In genomic region chr12:22283508-22283907, GRCh38 we compare ENCODE assay signal across 21 cellular contexts. TPM values are rescaled to one million over a fixed set of nuclear protein-coding genes. Genes with fewer than 3 reads are reported as not detected.
DNase-seq lines count a peak whose midpoint lies in the region; ATAC-seq and TF ChIP-seq lines count a peak whose summit lies in the region.
"Had no signal": no experiment of that assay in that cellular context is flagged by ENCODE, and none has a peak within 500 bp of the region (broad histone marks: within the 10 kb centered on the region; RNA-seq: fewer than 3 reads in every experiment).

No MANE protein-coding gene starts in this region.

- no peak overlapping the region for H2AFZ ChIP-seq in PC-3 (ENCODE audit: low read length)
- H2AFZ ChIP-seq: parathyroid adenoma had no signal

- H3K27ac ChIP-seq in PC-3 (ENCODE audit: low read length) (peak overlapping the region; percentile 12; the same call in 1 of the 2 replicates), layer of hippocampus (ENCODE audit: low read depth, low read length) (peak overlapping the region; percentile 22), temporal lobe (ENCODE audit: low read depth, low read length) (peak overlapping the region; percentile 18)
- H3K27ac ChIP-seq: C4-2B, parathyroid adenoma had no signal

- no peaks in the 10 kb centered on the region for H3K9me2 ChIP-seq in PC-3 (replicated peaks; ENCODE audit: low read length)

- H3K4me3 ChIP-seq in PC-3 (ENCODE audit: low read length), result no peak overlapping the region
- no peak overlapping the region for H3K4me3 ChIP-seq in cardiac fibroblast (replicated peaks in 1 of 2; ENCODE audit: low read depth in 2 of 2, low read length in 2 of 2)

- no peak overlapping the region for H3K9ac ChIP-seq in PC-3 (ENCODE audit: low read length)
- H3K9ac ChIP-seq: parathyroid adenoma had no signal

- H3K9me3 ChIP-seq in PC-3 (ENCODE audit: low read length), result no peaks in the 10 kb centered on the region

- CTCF ChIA-PET in PC-3 (lab: Charles Lee), result no interaction called here
- CTCF ChIA-PET in activated CD4-positive, alpha-beta T cell treated with anti-CD3 and anti-CD28 coated beads, Interleukin-2, amount 10 ng/mL, durations not matched to agents 7 days and 5 days (lab: Charles Lee), result interaction anchor here (0.9 kb wide), 1 partner anchor 52 kb away, joined by 3 read pairs; no protein-coding TSS in a partner anchor

- H3K27me3 ChIP-seq in PC-3 (ENCODE audit: low read length) (no peaks in the 10 kb centered on the region), layer of hippocampus (ENCODE audit: control insufficient read depth, insufficient read depth, low read length) (no peaks in the 10 kb centered on the region)

- H3K79me2 ChIP-seq in PC-3 (ENCODE audit: low read length), result no peaks in the 10 kb centered on the region
- H3K79me2 ChIP-seq: parathyroid adenoma had no signal

- intact Hi-C loops in PC-3 (cut with micrococcal nuclease), result no loop called here

- no peaks in the 10 kb centered on the region for H3K36me3 Mint-ChIP-seq in activated CD4-positive, alpha-beta T cell treated with anti-CD3 and anti-CD28 coated beads, Interleukin-2, amount 10 ng/mL, durations not matched to agents 7 days and 5 days (ENCODE audit: low read depth)

- H4K20me1 ChIP-seq in PC-3 (ENCODE audit: low read length), result no peaks in the 10 kb centered on the region

- H3K4me2 ChIP-seq in PC-3 (ENCODE audit: low read length), result peak overlapping the region; percentile 70; the same call in 1 of the 2 replicates

- H3K9me3 Mint-ChIP-seq in activated CD4-positive, alpha-beta T cell treated with anti-CD3 and anti-CD28 coated beads, Interleukin-2, amount 10 ng/mL, durations not matched to agents 7 days and 5 days, result no peaks in the 10 kb centered on the region
- H3K9me3 Mint-ChIP-seq: activated naive CD4-positive, alpha-beta T cell treated with anti-CD3 and anti-CD28 coated beads for 36 hours; effector memory CD8-positive, alpha-beta T cell; stimulated activated naive CD8-positive, alpha-beta T cell treated with anti-CD3 and anti-CD28 coated beads, Interleukin-15, Interleukin-2, amounts not matched to agents 100 ng/mL and 50 ng/mL, for 24 hours had no signal

- peaks cover 8% of the 10 kb centered on the region for H3K4me1 Mint-ChIP-seq in activated CD4-positive, alpha-beta T cell treated with anti-CD3 and anti-CD28 coated beads, Interleukin-2, amount 10 ng/mL, durations not matched to agents 7 days and 5 days

- no peaks in the 10 kb centered on the region for H3K27me3 Mint-ChIP-seq in activated CD4-positive, alpha-beta T cell treated with anti-CD3 and anti-CD28 coated beads, Interleukin-2, amount 10 ng/mL, durations not matched to agents 7 days and 5 days
- H3K27me3 Mint-ChIP-seq: effector memory CD8-positive, alpha-beta T cell had no signal

- peaks cover 19% of the 10 kb centered on the region for H3K4me1 ChIP-seq in PC-3 (ENCODE audit: insufficient read depth, low read length)
- H3K4me1 ChIP-seq: parathyroid adenoma had no signal

- no peaks in the 10 kb centered on the region for H3F3A ChIP-seq in PC-3 (ENCODE audit: low read length, unreplicated experiment)

- DNase-seq in PC-3 (no peak), cardiac fibroblast (ENCODE audit: low read depth in 2 of 2) (no peak), left lobe of liver (ENCODE audit: low spot score) (no peak), DMS79 (lab: John Stamatoyannopoulos, UW) (no peak), iPS-NIHi7 (ENCODE audit: extremely low spot score) (no peak)
- no peak for DNase-seq in activated CD4-positive, alpha-beta T cell treated with anti-CD3 and anti-CD28 coated beads, Interleukin-2, amount 10 ng/mL, durations not matched to agents 7 days and 5 days
- DNase-seq: activated CD4-positive, alpha-beta T cell treated with anti-CD3 and anti-CD28 coated beads for 48 hours; activated naive CD4-positive, alpha-beta T cell treated with anti-CD3 and anti-CD28 coated beads for 36 hours; effector memory CD8-positive, alpha-beta T cell; Karpas-422; NCI-H1417 treated with DMSO at 0.1 percent for 48 hours; NCI-H2227 treated with DMSO at 0.1 percent for 48 hours; NK-92 treated with Interleukin-12 subunit alpha and Interleukin-12 subunit beta, amount 100 ng/mL, for 24 hours; SIG-M5; stimulated activated CD4-positive, alpha-beta T cell treated with anti-CD3 and anti-CD28 coated beads, Interleukin-15, amount 100 ng/mL, for 24 hours; T-helper 9 cell had no signal

- H3K27ac Mint-ChIP-seq in activated CD4-positive, alpha-beta T cell treated with anti-CD3 and anti-CD28 coated beads, Interleukin-2, amount 10 ng/mL, durations not matched to agents 7 days and 5 days, result no peak overlapping the region
- H3K27ac Mint-ChIP-seq: activated naive CD4-positive, alpha-beta T cell treated with anti-CD3 and anti-CD28 coated beads for 36 hours; effector memory CD8-positive, alpha-beta T cell; stimulated activated naive CD8-positive, alpha-beta T cell treated with anti-CD3 and anti-CD28 coated beads, Interleukin-15, Interleukin-2, amounts not matched to agents 100 ng/mL and 50 ng/mL, for 24 hours had no signal

- ATAC-seq in PC-3 (no peak), left lobe of liver (no peak)
- ATAC-seq: effector memory CD8-positive, alpha-beta T cell had no signal

- no peak overlapping the region for H3K4me3 Mint-ChIP-seq in activated CD4-positive, alpha-beta T cell treated with anti-CD3 and anti-CD28 coated beads, Interleukin-2, amount 10 ng/mL, durations not matched to agents 7 days and 5 days
- H3K4me3 Mint-ChIP-seq: activated naive CD4-positive, alpha-beta T cell treated with anti-CD3 and anti-CD28 coated beads for 36 hours; effector memory CD8-positive, alpha-beta T cell; stimulated activated naive CD8-positive, alpha-beta T cell treated with anti-CD3 and anti-CD28 coated beads, Interleukin-15, Interleukin-2, amounts not matched to agents 100 ng/mL and 50 ng/mL, for 24 hours had no signal

- no TSS peak for BruUV-seq in PC-3 (replicated peaks; lab: Mats Ljungman, UMichigan)

- no peaks in the 10 kb centered on the region for H3K36me3 ChIP-seq in PC-3 (ENCODE audit: low read depth, low read length)

- POLR2A ChIA-PET in PC-3 (lab: Charles Lee; ENCODE audit: unreplicated experiment), result no interaction called here
- POLR2A ChIA-PET in activated CD4-positive, alpha-beta T cell treated with anti-CD3 and anti-CD28 coated beads, Interleukin-2, amount 10 ng/mL, durations not matched to agents 7 days and 5 days (lab: Charles Lee), result no interaction called here

- TF ChIP-seq CTCF in PC-3 (conservative IDR thresholded peaks at IDR 0.05; ENCODE audit: low read depth, low read length) (no peak), cardiac fibroblast (IDR thresholded peaks at IDR 0.05; ENCODE audit: low read depth, low read length) (peak; percentile 24)

RNA-seq across cellular contexts. Expression of gene ST8SIA1, which starts 51.0 kb away (rescaled TPM):
- total RNA-seq in PC-3 (2014; rRNA removed) (not detected in 2 replicates), temporal lobe (16.0 TPM), left lobe of liver (not detected)
- total RNA-seq in activated CD4-positive, alpha-beta T cell treated with anti-CD3 and anti-CD28 coated beads, Interleukin-2, amount 10 ng/mL, durations not matched to agents 7 days and 5 days, result under 1 TPM; 0.52 to 0.62 TPM

Comparison
In these comparisons a context has a peak if more than half of its experiments do, and no peak if none do; other contexts are left out.
1. RNA of gene ST8SIA1, which starts 51.0 kb away (total RNA-seq): 16.0 TPM in temporal lobe (single experiment); 0.52 to 0.62 TPM in activated CD4-positive, alpha-beta T cell treated with anti-CD3 and anti-CD28 coated beads, Interleukin-2, amount 10 ng/mL, durations not matched to agents 7 days and 5 days, not detected in PC-3 and not detected in left lobe of liver (single experiment); every median in the first group is over 10 times any median in the second.
2. Peak in every context shown above with its lines, with median percentiles within 50 percentile points of each other: H3K27ac ChIP-seq.